In the genomic region with DNA sequence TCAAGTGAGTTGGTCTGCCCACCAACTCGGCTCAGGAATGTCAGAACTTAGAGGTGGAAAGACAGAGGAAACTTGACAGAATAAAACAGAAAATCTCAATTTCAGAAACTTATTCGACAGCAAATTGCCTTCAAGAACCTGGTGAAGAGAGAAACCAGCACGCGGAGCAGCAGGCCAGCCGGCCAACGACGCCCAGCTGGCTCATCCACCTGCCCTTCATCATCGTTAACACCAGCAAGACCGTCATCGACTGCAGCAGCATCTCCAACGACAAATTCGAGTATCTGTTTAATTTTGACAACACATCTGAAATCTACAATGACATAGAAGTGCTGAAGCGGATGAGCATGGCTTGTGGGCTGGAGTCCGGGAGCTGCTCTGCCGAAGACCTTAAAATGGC, we compare ENCODE assay signal across 24 cellular contexts.
"Had no signal": no experiment of that assay in that cellular context is flagged by ENCODE, and none has a peak within 500 bp of the region (broad histone marks: within the 10 kb centered on the region; RNA-seq: fewer than 3 reads in every experiment).

No MANE protein-coding gene starts in this region.

- H3K27me3 ChIP-seq: testis, thyroid gland, uterus, vagina had no signal

- H3K9me3 ChIP-seq: suprapubic skin, testis, thyroid gland, transverse colon, upper lobe of right lung, uterus, vagina had no signal

- H3K4me1 ChIP-seq: stomach, suprapubic skin, testis, thyroid gland, tibial artery, tibial nerve, transverse colon, upper lobe of right lung, uterus, vagina had no signal

- H3K27ac ChIP-seq: stomach, suprapubic skin, testis, thoracic aorta, thyroid gland, tibial artery, tibial nerve, transverse colon, upper lobe of left lung, upper lobe of right lung, uterus, vagina had no signal

- H3K4me3 ChIP-seq: stomach, suprapubic skin, thoracic aorta, thyroid gland, tibial artery, tibial nerve, transverse colon, upper lobe of left lung, upper lobe of right lung, uterus, vagina had no signal

- DNase-seq: stimulated activated CD4-positive, alpha-beta T cell treated with anti-CD3 and anti-CD28 coated beads, Interleukin-2, amount 100 ng/mL, for 48 hours; stimulated activated CD4-positive, alpha-beta T cell treated with anti-CD3 and anti-CD28 coated beads, Interleukin-4, amount 100 ng/mL, for 1 hour; stimulated activated CD4-positive, alpha-beta T cell treated with anti-CD3 and anti-CD28 coated beads, Interleukin-4, amount 100 ng/mL, for 24 hours; stimulated activated CD4-positive, alpha-beta T cell treated with anti-CD3 and anti-CD28 coated beads, Interleukin-4, amount 100 ng/mL, for 4 hours; stimulated activated CD8-positive, alpha-beta memory T cell treated with anti-CD3 and anti-CD28 coated beads, Interleukin-4, amount 100 ng/mL, for 48 hours; stimulated activated naive B cell treated with anti-CD40 and anti-IgM and Interleukin-4, amounts not matched to agents 10 μg/mL and 1 μg/mL and 100 μg/mL, for 72 hours; stimulated activated naive CD4-positive, alpha-beta T cell; stimulated activated naive CD4-positive, alpha-beta T cell treated with Interleukin-2 at 50 U/mL for 16 hours; stimulated activated naive CD8-positive, alpha-beta T cell treated with anti-CD3 and anti-CD28 coated beads, Interleukin-15, amount 100 ng/mL, for 72 hours; stimulated activated naive CD8-positive, alpha-beta T cell treated with anti-CD3 and anti-CD28 coated beads, Interleukin-15, Interleukin-2, amounts not matched to agents 100 U/mL and 50 U/mL, for 24 hours; stomach; substantia nigra; testis; thyroid gland; tibial artery; transverse colon; trophoblast cell; upper lobe of right lung; uterus had no signal

- H3K36me3 ChIP-seq: stomach, suprapubic skin, thoracic aorta, thyroid gland, tibial artery, transverse colon, upper lobe of left lung, upper lobe of right lung, uterus, vagina had no signal
